In the genomic region with DNA sequence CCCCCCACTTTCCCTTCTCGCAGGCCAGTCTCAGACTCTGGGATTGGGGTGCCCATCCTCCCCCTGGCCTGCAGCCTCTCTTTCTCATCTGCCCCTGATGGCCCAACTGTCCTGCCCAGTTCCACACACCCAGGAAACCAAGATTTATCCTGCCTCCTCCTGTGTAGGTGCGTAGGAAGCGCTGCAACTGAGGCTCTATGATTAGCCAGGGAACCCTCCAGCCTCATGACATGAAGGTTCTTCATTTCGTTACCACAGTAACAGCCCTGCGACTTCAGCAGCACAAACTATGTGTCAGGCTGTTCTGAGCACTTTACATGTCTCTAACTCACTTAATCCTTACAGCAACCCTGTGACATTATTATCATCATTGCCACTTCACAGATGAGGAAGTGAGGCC, we compare ENCODE assay signal across 20 cellular contexts.
DNase-seq lines count a peak whose midpoint lies in the region; ATAC-seq and TF ChIP-seq lines count a peak whose summit lies in the region.
"Had no signal": no experiment of that assay in that cellular context is flagged by ENCODE, and none has a peak within 500 bp of the region (broad histone marks: within the 10 kb centered on the region; RNA-seq: fewer than 3 reads in every experiment).

No MANE protein-coding gene starts in this region.

- H3K14ac ChIP-seq in mesenchymal stem cell (ENCODE audit: low read length in 2 of 2) (no peak overlapping the region), trophoblast cell (ENCODE audit: low read length) (no peak overlapping the region)

- no peaks in the 10 kb centered on the region for H3K9me3 Mint-ChIP-seq in Calu3 (ENCODE audit: low read depth, unreplicated experiment)
- H3K9me3 Mint-ChIP-seq: CD4-positive, alpha-beta T cell; HFFc6 had no signal

- H3K27ac ChIP-seq in dorsolateral prefrontal cortex (peak overlapping the region in 52 of 59 donors; percentile 7 to 84 (median 61)), mesenchymal stem cell (ENCODE audit: low read length, poor library complexity, severe bottlenecking) (no peak overlapping the region), trophoblast cell (ENCODE audit: low read depth, low read length) (no peak overlapping the region)
- H3K27ac ChIP-seq: 22Rv1; BLaER1 treated with 17β-estradiol and CSF1 and Interleukin-3, amounts not matched to agents 10 nM and 100 nM had no signal

- no TSS peak for BruUV-seq in Calu3 (replicated peaks; lab: Mats Ljungman, UMichigan)

- H2BK12ac ChIP-seq in mesenchymal stem cell (ENCODE audit: low read length in 2 of 2) (no peak overlapping the region), trophoblast cell (ENCODE audit: low read length) (no peak overlapping the region)

- CTCF ChIA-PET in Calu3 (lab: Charles Lee), result no interaction called here

- H3K36me3 ChIP-seq in mesenchymal stem cell (ENCODE audit: control insufficient read depth in 1 of 2, insufficient read depth in 2 of 2, low read depth in 1 of 2, low read length in 2 of 2) (no peaks in the 10 kb centered on the region), trophoblast cell (ENCODE audit: control insufficient read depth in 1 of 2, insufficient read depth in 2 of 2, low read length in 2 of 2) (no peaks in the 10 kb centered on the region)
- H3K36me3 ChIP-seq: BE2C; BLaER1 treated with 17β-estradiol and CSF1 and Interleukin-3, amounts not matched to agents 10 nM and 100 nM; HAP-1 had no signal

- H3K18ac ChIP-seq in mesenchymal stem cell (ENCODE audit: low read depth in 1 of 2, low read length in 2 of 2) (no peak overlapping the region), trophoblast cell (ENCODE audit: low read length) (no peak overlapping the region)

- 74% methylated on average over 5 of the region's 5 CpGs for WGBS in mesenchymal stem cell
- WGBS in trophoblast cell (ENCODE audit: extremely low coverage, insufficient coverage, insufficient read length), result no CpG with 5 or more reads among the region's 5 CpGs

- H3K79me1 ChIP-seq in mesenchymal stem cell (replicated peaks; ENCODE audit: low read length, poor library complexity, severe bottlenecking) (no peaks in the 10 kb centered on the region), trophoblast cell (ENCODE audit: low read length) (no peaks in the 10 kb centered on the region)

- H3K4me3 Mint-ChIP-seq in Calu3 (ENCODE audit: low read depth, unreplicated experiment), result no peak overlapping the region
- H3K4me3 Mint-ChIP-seq: CD14-positive monocyte; CD4-positive, alpha-beta T cell; CD8-positive, alpha-beta memory T cell; HFFc6 had no signal

- H3K9me3 ChIP-seq in mesenchymal stem cell (ENCODE audit: control insufficient read depth, low read length) (no peaks in the 10 kb centered on the region), trophoblast cell (ENCODE audit: insufficient read depth, low read depth, low read length) (no peaks in the 10 kb centered on the region)
- H3K9me3 ChIP-seq: BE2C; BLaER1 treated with 17β-estradiol and CSF1 and Interleukin-3, amounts not matched to agents 10 nM and 100 nM; HAP-1 had no signal

- ATAC-seq in GM18868 (IDR thresholded peaks at IDR 0.05; ENCODE audit: unreplicated experiment), result no peak
- ATAC-seq: GM12878 had no signal

- H2BK5ac ChIP-seq in mesenchymal stem cell (ENCODE audit: low read depth, low read length, poor library complexity, severe bottlenecking) (no peak overlapping the region), trophoblast cell (ENCODE audit: low read depth, low read length, poor library complexity) (no peak overlapping the region)

- no peak overlapping the region for H2BK120ac ChIP-seq in mesenchymal stem cell (ENCODE audit: low read depth, low read length)
- no peak overlapping the region for H2BK120ac ChIP-seq in trophoblast cell (ENCODE audit: insufficient read depth, low read length, poor library complexity)

- no peak overlapping the region for H4K12ac ChIP-seq in trophoblast cell (ENCODE audit: low read depth, low read length)

- no peak for TF ChIP-seq CTCF in dorsolateral prefrontal cortex (IDR thresholded peaks at IDR 0.05 in 54 of 56, conservative IDR thresholded peaks at IDR 0.05 in 2 of 56; ENCODE audit: low read depth in 1 of 56, partially characterized antibody in 56 of 56)
- no peak for TF ChIP-seq CTCF in Calu3 (IDR thresholded peaks at IDR 0.05; ENCODE audit: unreplicated experiment)

- no peak overlapping the region for H3K9ac ChIP-seq in mesenchymal stem cell (ENCODE audit: low read length)
- H3K9ac ChIP-seq in trophoblast cell (ENCODE audit: low read length), result no peak overlapping the region
- H3K9ac ChIP-seq: BLaER1 treated with 17β-estradiol and CSF1 and Interleukin-3, amounts not matched to agents 10 nM and 100 nM had no signal

- H3K4me1 ChIP-seq in mesenchymal stem cell (ENCODE audit: control insufficient read depth, insufficient read depth, low read depth, low read length) (peaks cover 2% of the 10 kb centered on the region), trophoblast cell (ENCODE audit: control insufficient read depth in 1 of 2, insufficient read depth in 2 of 2, low read length in 2 of 2) (no peaks in the 10 kb centered on the region)
- H3K4me1 ChIP-seq: HAP-1 had no signal

- H3K4me2 ChIP-seq in mesenchymal stem cell (ENCODE audit: low read length, poor library complexity, severe bottlenecking) (no peak overlapping the region), trophoblast cell (ENCODE audit: low read length) (no peak overlapping the region)
- H3K4me2 ChIP-seq: BLaER1 treated with 17β-estradiol and CSF1 and Interleukin-3, amounts not matched to agents 10 nM and 100 nM had no signal

- H4K91ac ChIP-seq in mesenchymal stem cell (ENCODE audit: low read length) (peak overlapping the region; percentile 45), trophoblast cell (ENCODE audit: low read depth, low read length) (no peak overlapping the region)

- no peak overlapping the region for H4K8ac ChIP-seq in mesenchymal stem cell (ENCODE audit: low read length)
- no peak overlapping the region for H4K8ac ChIP-seq in trophoblast cell (ENCODE audit: low read depth, low read length)

- H3K27me3 Mint-ChIP-seq in Calu3 (ENCODE audit: unreplicated experiment), result peaks cover 85% of the 10 kb centered on the region

- H3K27me3 ChIP-seq in dorsolateral prefrontal cortex, result peaks cover 0 to 12% (median 0%) of the 10 kb centered on the region in 45 donors
- H3K27me3 ChIP-seq in mesenchymal stem cell (ENCODE audit: control insufficient read depth in 1 of 2, insufficient read depth in 1 of 2, low read length in 2 of 2), result peaks cover 60 to 87% of the 10 kb centered on the region in 2 experiments
- H3K27me3 ChIP-seq in trophoblast cell (ENCODE audit: insufficient read depth, low read length), result peaks cover 5% of the 10 kb centered on the region
- H3K27me3 ChIP-seq: BE2C had no signal

- H2AK5ac ChIP-seq in mesenchymal stem cell (ENCODE audit: low read length, severe bottlenecking) (no peak overlapping the region), trophoblast cell (ENCODE audit: low read length) (no peak overlapping the region)

- no peak overlapping the region for H3K27ac Mint-ChIP-seq in Calu3 (ENCODE audit: unreplicated experiment)
- H3K27ac Mint-ChIP-seq: CD14-positive monocyte; CD4-positive, alpha-beta T cell; CD8-positive, alpha-beta memory T cell; HFFc6 had no signal

- H3K4me1 Mint-ChIP-seq in Calu3 (ENCODE audit: low read depth, unreplicated experiment), result no peaks in the 10 kb centered on the region
- H3K4me1 Mint-ChIP-seq: CD14-positive monocyte had no signal

- H3K36me3 Mint-ChIP-seq in Calu3 (ENCODE audit: insufficient read depth, unreplicated experiment), result peaks cover under 1% of the 10 kb centered on the region
- H3K36me3 Mint-ChIP-seq: CD8-positive, alpha-beta memory T cell had no signal

- DNase-seq in Ammon's horn (ENCODE audit: low spot score) (peak; percentile 34), dorsolateral prefrontal cortex (peak in 3 of 10 donors; percentile 50 to 54 (median 52)), mesenchymal stem cell (no peak), trophoblast cell (no peak), GDM1 (lab: John Stamatoyannopoulos, UW) (no peak), Calu3 (no peak), islet precursor cell (no peak)
- DNase-seq: BE2C; CD4-positive, alpha-beta T cell; DMS53; DND-41; GOT3; HFFc6 had no signal

- no peak overlapping the region for H2AFZ ChIP-seq in mesenchymal stem cell (ENCODE audit: low read depth, low read length)
- no peak overlapping the region for H2AFZ ChIP-seq in trophoblast cell (ENCODE audit: insufficient read depth, low read length, poor library complexity)

- no peak overlapping the region for H3K23ac ChIP-seq in mesenchymal stem cell (ENCODE audit: low read length in 2 of 2)
- H3K23ac ChIP-seq in trophoblast cell (ENCODE audit: low read length), result no peak overlapping the region

- H3K4me3 ChIP-seq in dorsolateral prefrontal cortex (no peak overlapping the region), mesenchymal stem cell (ENCODE audit: insufficient read depth in 1 of 2, low read depth in 1 of 2, low read length in 2 of 2) (no peak overlapping the region), trophoblast cell (ENCODE audit: low read depth, low read length) (peak overlapping the region; percentile 12)
- H3K4me3 ChIP-seq: BLaER1 treated with 17β-estradiol and CSF1 and Interleukin-3, amounts not matched to agents 10 nM and 100 nM; GM12878; HAP-1 had no signal

- H3K79me2 ChIP-seq in trophoblast cell (ENCODE audit: control insufficient read depth, insufficient read depth, low read length, poor library complexity), result no peaks in the 10 kb centered on the region

- intact Hi-C loops in dorsolateral prefrontal cortex (cut with DNase I), result no loop called here
- intact Hi-C loops in Calu3 (cut with micrococcal nuclease; ENCODE audit: unreplicated experiment), result loop anchor here (5.0 to 10.0 kb wide), 2 partner anchors 312 to 425 kb away; no protein-coding TSS in a partner anchor

- H3K4ac ChIP-seq in mesenchymal stem cell (ENCODE audit: low read depth in 1 of 2, low read length in 2 of 2) (no peak overlapping the region), trophoblast cell (ENCODE audit: low read depth, low read length) (no peak overlapping the region)

- no peak overlapping the region for H2BK15ac ChIP-seq in mesenchymal stem cell (ENCODE audit: low read depth, poor library complexity, severe bottlenecking)

Comparison
In these comparisons a context has a peak if more than half of its experiments do, and no peak if none do; other contexts are left out.
1. H3K27ac ChIP-seq: peak in dorsolateral prefrontal cortex (52 of 59); none in mesenchymal stem cell (single experiment) and trophoblast cell (single experiment).